17 cellular contexts compared by ENCODE assay signal in the genomic region with DNA sequence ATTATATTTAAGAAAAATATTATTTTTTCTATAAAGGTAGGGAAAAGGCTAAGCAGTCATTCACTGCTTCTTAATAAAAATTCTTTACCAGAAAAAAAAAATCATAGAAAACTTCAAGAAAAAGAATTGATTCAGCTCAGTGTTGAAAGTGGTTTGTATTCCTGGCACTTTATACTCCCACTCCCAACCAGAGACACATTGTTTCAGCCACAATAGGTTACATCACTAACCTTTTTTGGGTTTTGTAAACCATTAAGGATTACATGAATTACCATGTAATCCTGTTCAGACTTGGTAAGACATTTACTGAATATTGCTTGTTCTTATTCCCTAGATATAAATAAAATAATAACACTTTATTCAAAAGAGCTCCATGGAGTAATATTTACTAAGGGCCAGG.
"Had no signal": no experiment of that assay in that cellular context is flagged by ENCODE, and none has a peak within 500 bp of the region (broad histone marks: within the 10 kb centered on the region; RNA-seq: fewer than 3 reads in every experiment).

No MANE protein-coding gene starts in this region.

- H3K9me3 Mint-ChIP-seq: central memory CD8-positive, alpha-beta T cell; neural progenitor cell; T-helper 1 cell treated with Interleukin-12 subunit alpha and Interleukin-12 subunit beta and Interleukin-4 antibody, amounts not matched to agents 30 μg/mL and 1 μg/mL, for 36 hours; WTC11 had no signal

- H3K27me3 ChIP-seq: ascending aorta, neural progenitor cell, transverse colon had no signal

- DNase-seq: activated CD4-positive, alpha-beta T cell treated with anti-CD3 and anti-CD28 coated beads, Interleukin-2, amount 50 U/mL, for 48 hours; activated gamma-delta T cell; activated naive CD4-positive, alpha-beta T cell treated with anti-CD3 and anti-CD28 coated beads, Interleukin-2, amount 50 U/mL, for 16 hours; effector memory CD4-positive, alpha-beta T cell; hippocampal formation; left ventricle myocardium inferior; naive thymus-derived CD8-positive, alpha-beta T cell; stimulated activated CD4-positive, alpha-beta T cell treated with anti-CD3 and anti-CD28 coated beads, Interleukin-12 subunit alpha, Interleukin-12 subunit beta, amount 100 ng/mL, for 4 hours; T1000; transverse colon had no signal

- H3K4me3 ChIP-seq: ascending aorta, left ventricle myocardium inferior, neural progenitor cell, transverse colon had no signal

- H3K27me3 Mint-ChIP-seq: central memory CD8-positive, alpha-beta T cell; naive thymus-derived CD8-positive, alpha-beta T cell; progenitor cell of endocrine pancreas had no signal

- H3K27ac Mint-ChIP-seq: neural progenitor cell; T-helper 1 cell treated with Interleukin-12 subunit alpha and Interleukin-12 subunit beta and Interleukin-4 antibody, amounts not matched to agents 30 μg/mL and 1 μg/mL, for 36 hours had no signal

- ATAC-seq: esophagus mucosa; naive thymus-derived CD8-positive, alpha-beta T cell had no signal

- H3K4me3 Mint-ChIP-seq: central memory CD8-positive, alpha-beta T cell; naive thymus-derived CD8-positive, alpha-beta T cell; neural progenitor cell; T-helper 1 cell treated with Interleukin-12 subunit alpha and Interleukin-12 subunit beta and Interleukin-4 antibody, amounts not matched to agents 30 μg/mL and 1 μg/mL, for 36 hours; WTC11 had no signal

- H3K36me3 ChIP-seq: transverse colon had no signal
